In genomic region chr21:41399401-41399800, GRCh38 we compare ENCODE assay signal across 35 cellular contexts.
"Had no signal": no experiment of that assay in that cellular context is flagged by ENCODE, and none has a peak within 500 bp of the region (broad histone marks: within the 10 kb centered on the region; RNA-seq: fewer than 3 reads in every experiment).

No MANE protein-coding gene starts in this region.

- H3K4me1 ChIP-seq: esophagus muscularis mucosa, foreskin keratinocyte, gastrocnemius medialis had no signal

- H3K9me3 ChIP-seq: esophagus muscularis mucosa, gastrocnemius medialis, heart left ventricle had no signal

- H3K9me3 Mint-ChIP-seq: activated CD8-positive, alpha-beta T cell treated with anti-CD3 and anti-CD28 coated beads for 36 hours; activated T-cell treated with anti-CD3 and anti-CD28 coated beads, Interleukin-2, amount 50 U/mL, for 24 hours; activated T-cell treated with anti-CD3 and anti-CD28 coated beads, Interleukin-2, amount 50 U/mL, for 72 hours; central memory CD8-positive, alpha-beta T cell; dendritic cell treated with granulocyte-macrophage colony-stimulating factor and Interleukin-4, amounts not matched to agents 40 ng/mL and 50 ng/mL, for 4 days; T-helper 2 cell treated with Interferon-gamma antibody and Interleukin-4, amounts not matched to agents 5 μg/mL and 100 μg/mL, for 36 hours had no signal

- H3K4me3 ChIP-seq: coronary artery, dorsolateral prefrontal cortex, esophagus muscularis mucosa, gastrocnemius medialis, heart left ventricle had no signal

- H3K27ac Mint-ChIP-seq: activated CD4-positive, alpha-beta T cell treated with anti-CD3 and anti-CD28 coated beads for 36 hours; activated CD8-positive, alpha-beta memory T cell treated with anti-CD3 and anti-CD28 coated beads, Interleukin-2, amount 10 ng/mL, durations not matched to agents 7 days and 5 days; activated CD8-positive, alpha-beta T cell treated with anti-CD3 and anti-CD28 coated beads for 36 hours; activated naive CD8-positive, alpha-beta T cell; activated T-cell treated with anti-CD3 and anti-CD28 coated beads, Interleukin-2, amount 50 U/mL, for 24 hours; activated T-cell treated with anti-CD3 and anti-CD28 coated beads, Interleukin-2, amount 50 U/mL, for 72 hours; dendritic cell treated with granulocyte-macrophage colony-stimulating factor and Interleukin-4, amounts not matched to agents 40 ng/mL and 50 ng/mL, for 4 days; T-helper 17 cell; T-helper 2 cell treated with Interferon-gamma antibody and Interleukin-4, amounts not matched to agents 5 μg/mL and 100 μg/mL, for 36 hours had no signal

- DNase-seq: activated CD4-positive, alpha-beta T cell treated with anti-CD3 and anti-CD28 coated beads for 36 hours; activated CD4-positive, alpha-beta T cell treated with anti-CD3 and anti-CD28 coated beads, Interleukin-2, amount 50 U/mL, for 1 hour; activated CD4-positive, alpha-beta T cell treated with anti-CD3 and anti-CD28 coated beads, Interleukin-2, amount 50 U/mL, for 48 hours; activated CD4-positive, CD25-positive, alpha-beta regulatory T cell; activated CD4-positive, CD25-positive, alpha-beta regulatory T cell treated with anti-CD3 and anti-CD28 coated beads, Interleukin-2, amount 50 U/mL, for 72 hours; activated CD8-positive, alpha-beta memory T cell treated with anti-CD3 and anti-CD28 coated beads, Interleukin-2, amount 10 ng/mL, durations not matched to agents 7 days and 5 days; activated CD8-positive, alpha-beta memory T cell treated with anti-CD3 and anti-CD28 coated beads, Interleukin-2, amount 50 U/mL, for 48 hours; activated CD8-positive, alpha-beta T cell treated with anti-CD3 and anti-CD28 coated beads for 36 hours; activated effector memory CD4-positive, alpha-beta T cell treated with Interleukin-2 at 50 U/mL for 16 hours; activated gamma-delta T cell treated with Interleukin-2 at 50 U/mL for 16 hours; activated naive CD4-positive, alpha-beta T cell treated with anti-CD3 and anti-CD28 coated beads, Interleukin-2, amount 50 U/mL, for 16 hours; activated naive CD4-positive, alpha-beta T cell treated with Interleukin-2 at 50 U/mL for 16 hours; activated T-cell treated with anti-CD3 and anti-CD28 coated beads for 4 hours; activated T-cell treated with anti-CD3 and anti-CD28 coated beads, Interleukin-2, amount 50 U/mL, for 24 hours; activated T-cell treated with anti-CD3 and anti-CD28 coated beads, Interleukin-2, amount 50 U/mL, for 72 hours; amniotic stem cell; anterior cingulate cortex; brain microvascular endothelial cell; dorsolateral prefrontal cortex; effector memory CD4-positive, alpha-beta T cell; erythroblast; foreskin keratinocyte; gastrocnemius medialis; glutamatergic neuron; T-helper 1 cell; T-helper 17 cell had no signal

- H3K27me3 Mint-ChIP-seq: activated CD4-positive, alpha-beta T cell treated with anti-CD3 and anti-CD28 coated beads for 36 hours; activated CD8-positive, alpha-beta memory T cell treated with anti-CD3 and anti-CD28 coated beads, Interleukin-2, amount 10 ng/mL, durations not matched to agents 7 days and 5 days; activated CD8-positive, alpha-beta T cell treated with anti-CD3 and anti-CD28 coated beads for 36 hours; activated naive CD8-positive, alpha-beta T cell; activated T-cell treated with anti-CD3 and anti-CD28 coated beads, Interleukin-2, amount 50 U/mL, for 24 hours; central memory CD8-positive, alpha-beta T cell; dendritic cell treated with granulocyte-macrophage colony-stimulating factor and Interleukin-4, amounts not matched to agents 40 ng/mL and 50 ng/mL, for 4 days; T-helper 17 cell had no signal

- H3K4me1 Mint-ChIP-seq: activated CD4-positive, alpha-beta T cell treated with anti-CD3 and anti-CD28 coated beads for 36 hours had no signal

- ATAC-seq: activated CD4-positive, alpha-beta T cell treated with anti-CD3 and anti-CD28 coated beads for 36 hours; activated CD8-positive, alpha-beta memory T cell treated with anti-CD3 and anti-CD28 coated beads, Interleukin-2, amount 10 ng/mL, durations not matched to agents 7 days and 5 days; activated CD8-positive, alpha-beta T cell treated with anti-CD3 and anti-CD28 coated beads for 36 hours; activated T-cell treated with anti-CD3 and anti-CD28 coated beads, Interleukin-2, amount 50 U/mL, for 72 hours; foreskin keratinocyte; gastrocnemius medialis; heart left ventricle; T-helper 17 cell had no signal

- H3K36me3 ChIP-seq: brain microvascular endothelial cell, gastrocnemius medialis had no signal

- H3K27ac ChIP-seq: brain microvascular endothelial cell, coronary artery, dorsolateral prefrontal cortex, esophagus muscularis mucosa, foreskin keratinocyte, gastrocnemius medialis, heart left ventricle had no signal

- H3K27me3 ChIP-seq: brain microvascular endothelial cell, esophagus muscularis mucosa, foreskin keratinocyte, gastrocnemius medialis, heart left ventricle had no signal

- H3K4me3 Mint-ChIP-seq: activated CD4-positive, alpha-beta T cell treated with anti-CD3 and anti-CD28 coated beads for 36 hours; activated CD8-positive, alpha-beta memory T cell treated with anti-CD3 and anti-CD28 coated beads, Interleukin-2, amount 10 ng/mL, durations not matched to agents 7 days and 5 days; activated CD8-positive, alpha-beta T cell treated with anti-CD3 and anti-CD28 coated beads for 36 hours; activated naive CD8-positive, alpha-beta T cell; activated T-cell treated with anti-CD3 and anti-CD28 coated beads, Interleukin-2, amount 50 U/mL, for 24 hours; activated T-cell treated with anti-CD3 and anti-CD28 coated beads, Interleukin-2, amount 50 U/mL, for 72 hours; central memory CD8-positive, alpha-beta T cell; dendritic cell treated with granulocyte-macrophage colony-stimulating factor and Interleukin-4, amounts not matched to agents 40 ng/mL and 50 ng/mL, for 4 days; T-helper 17 cell; T-helper 2 cell treated with Interferon-gamma antibody and Interleukin-4, amounts not matched to agents 5 μg/mL and 100 μg/mL, for 36 hours had no signal

- FAIRE-seq: astrocyte, bronchial epithelial cell had no signal
